Comparison of ENCODE assay signal across 32 cellular contexts in genomic region chr6:40555092-40555491, GRCh38. TPM values are rescaled to one million over a fixed set of nuclear protein-coding genes. Genes with fewer than 3 reads are reported as not detected.
"Had no signal": no experiment of that assay in that cellular context is flagged by ENCODE, and none has a peak within 500 bp of the region (broad histone marks: within the 10 kb centered on the region; RNA-seq: fewer than 3 reads in every experiment).

No MANE protein-coding gene starts in this region.

- DNase-seq: activated CD4-positive, alpha-beta T cell treated with anti-CD3 and anti-CD28 coated beads, Interleukin-2, amount 10 ng/mL, durations not matched to agents 24 days and 14 days; activated CD4-positive, alpha-beta T cell treated with anti-CD3 and anti-CD28 coated beads, Interleukin-2, amount 50 U/mL, for 4 hours; activated CD8-positive, alpha-beta T cell treated with anti-CD3 and anti-CD28 coated beads, Interleukin-2, amount 10 ng/mL, durations not matched to agents 7 days and 5 days; activated gamma-delta T cell; activated naive CD4-positive, alpha-beta T cell treated with anti-CD3 and anti-CD28 coated beads for 36 hours; activated T-cell treated with anti-CD3 and anti-CD28 coated beads, Interleukin-2, amount 50 U/mL, for 24 hours; adrenal gland; body of pancreas; caudate nucleus; cerebellar nuclear complex; Kasumi-1; MM.1S; MV-4-11; NCI-H1092; NCI-H1436 treated with DMSO at 0.1 percent for 48 hours; NCI-H187; NCI-H2029 treated with DMSO at 0.1 percent for 48 hours; NCI-H2107; NCI-H2171; NCI-H510A; NCI-H526; NCI-H748 treated with DMSO at 0.1 percent for 48 hours; NK-92 treated with Interleukin-12 subunit alpha and Interleukin-12 subunit beta, amount 100 ng/mL, for 24 hours; PC-3; Right ventricle myocardium superior; SW 1271; T-helper 1 cell; T-helper 2 cell; T-helper 9 cell had no signal

- H3K36me3 ChIP-seq: adrenal gland, breast epithelium had no signal

- H3K27me3 ChIP-seq: adrenal gland, body of pancreas, breast epithelium had no signal

- H3K4me1 ChIP-seq: adrenal gland, body of pancreas, breast epithelium had no signal

- H3K4me3 Mint-ChIP-seq: activated CD4-positive, alpha-beta T cell treated with anti-CD3 and anti-CD28 coated beads, Interleukin-2, amount 10 ng/mL, durations not matched to agents 24 days and 14 days; activated CD8-positive, alpha-beta T cell treated with anti-CD3 and anti-CD28 coated beads, Interleukin-2, amount 10 ng/mL, durations not matched to agents 7 days and 5 days; activated naive CD4-positive, alpha-beta T cell treated with anti-CD3 and anti-CD28 coated beads for 36 hours; activated T-cell treated with anti-CD3 and anti-CD28 coated beads, Interleukin-2, amount 50 U/mL, for 24 hours had no signal

- H3K9me3 Mint-ChIP-seq: activated CD4-positive, alpha-beta T cell treated with anti-CD3 and anti-CD28 coated beads, Interleukin-2, amount 10 ng/mL, durations not matched to agents 24 days and 14 days; activated naive CD4-positive, alpha-beta T cell treated with anti-CD3 and anti-CD28 coated beads for 36 hours; activated naive CD4-positive, alpha-beta T cell treated with anti-CD3 and anti-CD28 coated beads, Interleukin-2, amount 50 U/mL, for 72 hours; activated T-cell treated with anti-CD3 and anti-CD28 coated beads, Interleukin-2, amount 50 U/mL, for 24 hours; activated T-helper 2 cell treated with anti-CD3 and anti-CD28 coated beads, Interferon-gamma antibody, Interleukin-2, Interleukin-4, amounts not matched to agents 10 μg/mL and 5 μg/mL and 100 μg/mL, durations not matched to agents 14 hours and 24 hours and 36 hours had no signal

- H3K4me1 Mint-ChIP-seq: activated CD4-positive, alpha-beta T cell treated with anti-CD3 and anti-CD28 coated beads, Interleukin-2, amount 10 ng/mL, durations not matched to agents 24 days and 14 days had no signal

- H3K27ac ChIP-seq: adrenal gland, body of pancreas, breast epithelium had no signal

- H3K27me3 Mint-ChIP-seq: activated T-cell treated with anti-CD3 and anti-CD28 coated beads, Interleukin-2, amount 50 U/mL, for 24 hours had no signal

- H3K27ac Mint-ChIP-seq: activated CD4-positive, alpha-beta T cell treated with anti-CD3 and anti-CD28 coated beads, Interleukin-2, amount 10 ng/mL, durations not matched to agents 24 days and 14 days; activated CD8-positive, alpha-beta T cell treated with anti-CD3 and anti-CD28 coated beads, Interleukin-2, amount 10 ng/mL, durations not matched to agents 7 days and 5 days; activated naive CD4-positive, alpha-beta T cell treated with anti-CD3 and anti-CD28 coated beads for 36 hours; activated naive CD4-positive, alpha-beta T cell treated with anti-CD3 and anti-CD28 coated beads, Interleukin-2, amount 50 U/mL, for 72 hours; activated T-cell treated with anti-CD3 and anti-CD28 coated beads, Interleukin-2, amount 50 U/mL, for 24 hours; activated T-helper 2 cell treated with anti-CD3 and anti-CD28 coated beads, Interferon-gamma antibody, Interleukin-2, Interleukin-4, amounts not matched to agents 10 μg/mL and 5 μg/mL and 100 μg/mL, durations not matched to agents 14 hours and 24 hours and 36 hours had no signal

- H3K9me3 ChIP-seq: adrenal gland, body of pancreas, breast epithelium had no signal

- ATAC-seq: activated CD8-positive, alpha-beta T cell treated with anti-CD3 and anti-CD28 coated beads, Interleukin-2, amount 10 ng/mL, durations not matched to agents 7 days and 5 days; activated naive CD4-positive, alpha-beta T cell treated with anti-CD3 and anti-CD28 coated beads, Interleukin-2, amount 50 U/mL, for 72 hours; body of pancreas; PC-3 had no signal

- H3K4me3 ChIP-seq: adrenal gland, body of pancreas, breast epithelium had no signal

- H3K36me3 Mint-ChIP-seq: activated naive CD4-positive, alpha-beta T cell treated with anti-CD3 and anti-CD28 coated beads, Interleukin-2, amount 50 U/mL, for 72 hours had no signal

RNA-seq across cellular contexts. Expression of gene LRFN2, which starts 32.1 kb away (rescaled TPM):
- total RNA-seq: activated CD8-positive, alpha-beta T cell treated with anti-CD3 and anti-CD28 coated beads, Interleukin-2, amount 10 ng/mL, durations not matched to agents 7 days and 5 days; activated naive CD4-positive, alpha-beta T cell treated with anti-CD3 and anti-CD28 coated beads for 36 hours; activated naive CD4-positive, alpha-beta T cell treated with anti-CD3 and anti-CD28 coated beads, Interleukin-2, amount 50 U/mL, for 72 hours; activated T-helper 2 cell treated with anti-CD3 and anti-CD28 coated beads, Interferon-gamma antibody, Interleukin-2, Interleukin-4, amounts not matched to agents 10 μg/mL and 5 μg/mL and 100 μg/mL, durations not matched to agents 14 hours and 24 hours and 36 hours; breast epithelium; PC-3; Right ventricle myocardium superior had no signal
